9 cellular contexts compared by ENCODE assay signal in the genomic region with DNA sequence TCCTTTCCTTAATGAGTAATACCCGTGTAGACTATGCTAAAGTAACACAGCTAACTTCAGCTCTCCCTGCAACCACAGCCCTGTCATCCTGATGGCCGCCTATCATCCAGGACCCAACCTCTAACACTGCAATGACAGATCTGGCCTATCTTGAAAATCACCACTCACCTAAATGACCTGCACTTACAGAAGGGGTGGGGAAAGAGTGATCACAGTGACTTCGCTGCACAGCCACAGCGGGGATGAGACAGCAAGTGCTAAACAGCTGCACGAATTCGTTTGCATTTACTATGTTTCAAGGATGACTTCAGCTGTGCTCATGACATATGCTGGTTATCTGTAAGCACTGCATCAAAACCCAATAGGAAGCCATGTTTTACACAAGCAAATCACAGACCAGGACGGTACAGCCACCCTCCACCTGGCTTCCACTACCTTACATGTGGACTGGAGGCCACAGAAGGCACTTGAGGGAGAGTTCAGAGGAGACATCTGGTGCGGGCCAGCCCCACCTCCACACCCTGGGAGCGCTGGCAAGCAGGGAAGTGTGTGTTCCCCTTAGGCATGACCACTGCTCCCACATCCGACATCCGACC.
DNase-seq lines count a peak whose midpoint lies in the region; ATAC-seq, FAIRE-seq and TF ChIP-seq lines count a peak whose summit lies in the region.
"Had no signal": no experiment of that assay in that cellular context is flagged by ENCODE, and none has a peak within 500 bp of the region (broad histone marks: within the 10 kb centered on the region; RNA-seq: fewer than 3 reads in every experiment).

No MANE protein-coding gene starts in this region.

- CTCF ChIA-PET in WTC11 (lab: Charles Lee), result interaction anchor here (0.5 to 5.7 kb wide), 4 partner anchors 9 to 172 kb away, joined by 3 to 72 read pairs (median 4); no protein-coding TSS in a partner anchor

- ATAC-seq in HG02588 (IDR thresholded peaks at IDR 0.05; ENCODE audit: unreplicated experiment) (peak; percentile 26), WTC11 (no peak), memory B cell (ENCODE audit: low read depth) (peak; percentile 20), HG03135 (IDR thresholded peaks at IDR 0.05; ENCODE audit: unreplicated experiment) (no peak)

- no peaks in the 10 kb centered on the region for H3K27me3 Mint-ChIP-seq in WTC11 (ENCODE audit: low read depth)
- no peaks in the 10 kb centered on the region for H3K27me3 Mint-ChIP-seq in memory B cell

- H3K27ac Mint-ChIP-seq in WTC11, result peak overlapping the region; percentile 96
- H3K27ac Mint-ChIP-seq in memory B cell, result peak overlapping the region; percentile 42

- H3K36me3 Mint-ChIP-seq in WTC11, result 0 out of 2 replicates have a peak, but pooled peaks cover 2% of the 10 kb centered on the region
- peaks cover 4% of the 10 kb centered on the region for H3K36me3 Mint-ChIP-seq in memory B cell

- no peak overlapping the region for H3K4me3 Mint-ChIP-seq in WTC11
- no peak overlapping the region for H3K4me3 Mint-ChIP-seq in memory B cell

- no peak for TF ChIP-seq CTCF in WTC11 (IDR thresholded peaks at IDR 0.05)

- DNase-seq in GM12891 (ENCODE audit: insufficient read length, low spot score) (peak; percentile 41), WTC11 (ENCODE audit: low spot score) (no peak), memory B cell (ENCODE audit: low spot score in 2 of 2) (no peak), ureter (ENCODE audit: low spot score) (no peak), A172 (ENCODE audit: low spot score) (no peak), AML-193 (lab: John Stamatoyannopoulos, UW) (no peak)

- no peak for TF ChIP-seq POLR2A in GM12891 (IDR thresholded peaks at IDR 0.05; ENCODE audit: low read depth, low read length)

- peaks cover 90% of the 10 kb centered on the region for H3K4me1 Mint-ChIP-seq in WTC11
- peaks cover 68% of the 10 kb centered on the region for H3K4me1 Mint-ChIP-seq in memory B cell

- POLR2A ChIA-PET in WTC11 (lab: Charles Lee), result no interaction called here

- FAIRE-seq in GM12891 (lab: Jason Lieb, UNC), result peak; percentile 97
- FAIRE-seq: bronchial epithelial cell had no signal

- H3K9me3 Mint-ChIP-seq in WTC11 (no peaks in the 10 kb centered on the region), memory B cell (no peaks in the 10 kb centered on the region)

TF ChIP-seq in GM12891, 5 proteins besides CTCF, POLR2A, EP300 and RAD21:
- TF ChIP-seq POLR2AphosphoS5 (IDR thresholded peaks at IDR 0.05; ENCODE audit: low read depth, low read length), result peak; percentile 44; the same call in 1 of the 2 replicates
- TF ChIP-seq PAX5 (IDR thresholded peaks at IDR 0.05; ENCODE audit: insufficient read depth, low read length, severe bottlenecking), result no peak
- no peak for TF ChIP-seq SPI1 (IDR thresholded peaks at IDR 0.05; ENCODE audit: low read depth, low read length)
- TF ChIP-seq POU2F2 (IDR thresholded peaks at IDR 0.05; ENCODE audit: low read depth, low read length), result 0 out of 2 replicates have a peak, but pooled peaks have one; percentile 47
- no peak for TF ChIP-seq TAF1 (IDR thresholded peaks at IDR 0.05; ENCODE audit: low read depth, low read length)

TF ChIP-seq in WTC11, 78 proteins besides CTCF, POLR2A, EP300 and RAD21:
- TF ChIP-seq ZNF423 (CRISPR knock-in tag; IDR thresholded peaks at IDR 0.05), result no peak
- TF ChIP-seq, protein P1, sequence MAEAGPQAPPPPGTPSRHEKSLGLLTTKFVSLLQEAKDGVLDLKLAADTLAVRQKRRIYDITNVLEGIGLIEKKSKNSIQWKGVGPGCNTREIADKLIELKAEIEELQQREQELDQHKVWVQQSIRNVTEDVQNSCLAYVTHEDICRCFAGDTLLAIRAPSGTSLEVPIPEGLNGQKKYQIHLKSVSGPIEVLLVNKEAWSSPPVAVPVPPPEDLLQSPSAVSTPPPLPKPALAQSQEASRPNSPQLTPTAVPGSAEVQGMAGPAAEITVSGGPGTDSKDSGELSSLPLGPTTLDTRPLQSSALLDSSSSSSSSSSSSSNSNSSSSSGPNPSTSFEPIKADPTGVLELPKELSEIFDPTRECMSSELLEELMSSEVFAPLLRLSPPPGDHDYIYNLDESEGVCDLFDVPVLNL (CRISPR knock-in tag; IDR thresholded peaks at IDR 0.05; ENCODE audit: borderline replicate concordance, low read depth), result no peak
- TF ChIP-seq, protein P2, sequence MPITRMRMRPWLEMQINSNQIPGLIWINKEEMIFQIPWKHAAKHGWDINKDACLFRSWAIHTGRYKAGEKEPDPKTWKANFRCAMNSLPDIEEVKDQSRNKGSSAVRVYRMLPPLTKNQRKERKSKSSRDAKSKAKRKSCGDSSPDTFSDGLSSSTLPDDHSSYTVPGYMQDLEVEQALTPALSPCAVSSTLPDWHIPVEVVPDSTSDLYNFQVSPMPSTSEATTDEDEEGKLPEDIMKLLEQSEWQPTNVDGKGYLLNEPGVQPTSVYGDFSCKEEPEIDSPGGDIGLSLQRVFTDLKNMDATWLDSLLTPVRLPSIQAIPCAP (CRISPR knock-in tag; IDR thresholded peaks at IDR 0.05), result no peak

Comparison
In these comparisons a context has a peak if more than half of its experiments do, and no peak if none do; other contexts are left out.
1. ATAC-seq: peak in HG02588 (single experiment) and memory B cell (single experiment); none in WTC11 (single experiment) and HG03135 (single experiment).